Comparison of ENCODE assay signal across 11 cellular contexts in genomic region chr6:36605560-36606391, GRCh38. TPM values are rescaled to one million over a fixed set of nuclear protein-coding genes. Genes with fewer than 3 reads are reported as not detected.
DNase-seq lines count a peak whose midpoint lies in the region; ATAC-seq and TF ChIP-seq lines count a peak whose summit lies in the region.
"Had no signal": no experiment of that assay in that cellular context is flagged by ENCODE, and none has a peak within 500 bp of the region (broad histone marks: within the 10 kb centered on the region; RNA-seq: fewer than 3 reads in every experiment).

No MANE protein-coding gene starts in this region.

- H3K36me3 Mint-ChIP-seq in activated naive CD4-positive, alpha-beta T cell treated with anti-CD3 and anti-CD28 coated beads, Interleukin-2, amount 10 ng/mL, durations not matched to agents 7 days and 5 days: peaks cover 82% of the 10 kb centered on the region
- peaks cover 71% of the 10 kb centered on the region for H3K36me3 Mint-ChIP-seq in activated T-helper 1 cell treated with anti-CD3 and anti-CD28 coated beads, Interleukin-12 subunit alpha, Interleukin-12 subunit beta, Interleukin-2, Interleukin-4 antibody, amounts not matched to agents 30 ng/mL and 10 ng/mL and 1 ng/mL, durations not matched to agents 14 hours and 24 hours and 36 hours (ENCODE audit: low read depth)

- no peak for TF ChIP-seq POLR2A in transverse colon (IDR thresholded peaks at IDR 0.05)

- H3K36me3 ChIP-seq in transverse colon: peaks cover 0 to 56% (median 26%) of the 10 kb centered on the region in 4 donors

- CTCF ChIA-PET in activated naive CD4-positive, alpha-beta T cell treated with anti-CD3 and anti-CD28 coated beads, Interleukin-2, amount 10 ng/mL, durations not matched to agents 7 days and 5 days (lab: Charles Lee): interaction anchor here (0.9 to 1.6 kb wide), 4 partner anchors 9 to 154 kb away, joined by 3 to 8 read pairs (median 3); no protein-coding TSS in a partner anchor

- H3K9me3 Mint-ChIP-seq in activated naive CD4-positive, alpha-beta T cell treated with anti-CD3 and anti-CD28 coated beads, Interleukin-2, amount 10 ng/mL, durations not matched to agents 7 days and 5 days: no peaks in the 10 kb centered on the region
- H3K9me3 Mint-ChIP-seq in activated T-helper 1 cell treated with anti-CD3 and anti-CD28 coated beads, Interleukin-12 subunit alpha, Interleukin-12 subunit beta, Interleukin-2, Interleukin-4 antibody, amounts not matched to agents 30 ng/mL and 10 ng/mL and 1 ng/mL, durations not matched to agents 14 hours and 24 hours and 36 hours: no peaks in the 10 kb centered on the region

- TF ChIP-seq CTCF in fibroblast of villous mesenchyme (IDR thresholded peaks at IDR 0.05; ENCODE audit: insufficient read depth, low read depth, low read length) (no peak), transverse colon (IDR thresholded peaks at IDR 0.05) (peak in 4 of 5 experiments; percentile 12 to 39 (median 25))

- intact Hi-C loops in activated T-helper 1 cell treated with anti-CD3 and anti-CD28 coated beads, Interleukin-12 subunit alpha, Interleukin-12 subunit beta, Interleukin-2, Interleukin-4 antibody, amounts not matched to agents 30 ng/mL and 10 ng/mL and 1 ng/mL, durations not matched to agents 14 hours and 24 hours and 36 hours (cut with micrococcal nuclease): no loop called here
- intact Hi-C loops in transverse colon (cut with DNase I; ENCODE audit: low total_unique reads): no loop called here

- in situ Hi-C loops in transverse colon (cut with MboI; ENCODE audit: low pct_ligation_motif_present in 1 of 4, low pct_unique_long_range_greater_than_20kb in 1 of 4, low sequenced_read_pairs in 3 of 4): loop anchor here in 1 of 4 donors (25.0 kb wide), 1 partner anchor 157 kb away; no protein-coding TSS in a partner anchor

- H3K27ac Mint-ChIP-seq in activated naive CD4-positive, alpha-beta T cell treated with anti-CD3 and anti-CD28 coated beads, Interleukin-2, amount 10 ng/mL, durations not matched to agents 7 days and 5 days: peak overlapping the region; percentile 79
- H3K27ac Mint-ChIP-seq in activated T-helper 1 cell treated with anti-CD3 and anti-CD28 coated beads, Interleukin-12 subunit alpha, Interleukin-12 subunit beta, Interleukin-2, Interleukin-4 antibody, amounts not matched to agents 30 ng/mL and 10 ng/mL and 1 ng/mL, durations not matched to agents 14 hours and 24 hours and 36 hours: peak overlapping the region; percentile 27

- H3K4me1 Mint-ChIP-seq in activated naive CD4-positive, alpha-beta T cell treated with anti-CD3 and anti-CD28 coated beads, Interleukin-2, amount 10 ng/mL, durations not matched to agents 7 days and 5 days: peaks cover 72% of the 10 kb centered on the region
- peaks cover 64% of the 10 kb centered on the region for H3K4me1 Mint-ChIP-seq in activated T-helper 1 cell treated with anti-CD3 and anti-CD28 coated beads, Interleukin-12 subunit alpha, Interleukin-12 subunit beta, Interleukin-2, Interleukin-4 antibody, amounts not matched to agents 30 ng/mL and 10 ng/mL and 1 ng/mL, durations not matched to agents 14 hours and 24 hours and 36 hours (ENCODE audit: low read depth)

- H3K4me1 ChIP-seq in transverse colon: peaks cover 31 to 86% (median 69%) of the 10 kb centered on the region in 4 donors

- H3K4me3 Mint-ChIP-seq in activated naive CD4-positive, alpha-beta T cell treated with anti-CD3 and anti-CD28 coated beads, Interleukin-2, amount 10 ng/mL, durations not matched to agents 7 days and 5 days: no peak overlapping the region
- no peak overlapping the region for H3K4me3 Mint-ChIP-seq in activated T-helper 1 cell treated with anti-CD3 and anti-CD28 coated beads, Interleukin-12 subunit alpha, Interleukin-12 subunit beta, Interleukin-2, Interleukin-4 antibody, amounts not matched to agents 30 ng/mL and 10 ng/mL and 1 ng/mL, durations not matched to agents 14 hours and 24 hours and 36 hours

- H3K27me3 Mint-ChIP-seq in activated naive CD4-positive, alpha-beta T cell treated with anti-CD3 and anti-CD28 coated beads, Interleukin-2, amount 10 ng/mL, durations not matched to agents 7 days and 5 days: no peaks in the 10 kb centered on the region
- no peaks in the 10 kb centered on the region for H3K27me3 Mint-ChIP-seq in activated T-helper 1 cell treated with anti-CD3 and anti-CD28 coated beads, Interleukin-12 subunit alpha, Interleukin-12 subunit beta, Interleukin-2, Interleukin-4 antibody, amounts not matched to agents 30 ng/mL and 10 ng/mL and 1 ng/mL, durations not matched to agents 14 hours and 24 hours and 36 hours (ENCODE audit: insufficient read depth)

- H3K27me3 ChIP-seq in transverse colon: no peaks in the 10 kb centered on the region

- H3K9me3 ChIP-seq in transverse colon: no peaks in the 10 kb centered on the region

- 75 to 86% methylated on average over 5 to 7 of the region's 7 CpGs for WGBS in transverse colon (ENCODE audit: low coverage in 1 of 2), 2 donors

- H3K4me3 ChIP-seq in fibroblast of villous mesenchyme (ENCODE audit: low read depth, low read length): no peak overlapping the region
- no peak overlapping the region for H3K4me3 ChIP-seq in transverse colon

- no peak for DNase-seq in activated naive CD4-positive, alpha-beta T cell treated with anti-CD3 and anti-CD28 coated beads, Interleukin-2, amount 10 ng/mL, durations not matched to agents 7 days and 5 days
- DNase-seq in activated naive CD4-positive, alpha-beta T cell (lab: John Stamatoyannopoulos, UW): no peak
- DNase-seq in activated T-helper 1 cell treated with anti-CD3 and anti-CD28 coated beads, Interleukin-12 subunit alpha, Interleukin-12 subunit beta, Interleukin-2, Interleukin-4 antibody, amounts not matched to agents 30 ng/mL and 10 ng/mL and 1 ng/mL, durations not matched to agents 14 hours and 24 hours and 36 hours (ENCODE audit: low spot score): no peak
- DNase-seq in fibroblast of villous mesenchyme (ENCODE audit: low read depth): peak; percentile 56
- DNase-seq in transverse colon: no peak
- DNase-seq in HCEC 1CT: no peak
- DNase-seq: hippocampal formation, NCI-H2029, SHP77 treated with DMSO at 0.1 percent for 48 hours had no signal

- peak overlapping the region; percentile 44 to 64 (median 49) for H3K27ac ChIP-seq in transverse colon

- no peak for ATAC-seq in HG02623 (IDR thresholded peaks at IDR 0.05; ENCODE audit: unreplicated experiment)
- ATAC-seq in HG02642 (IDR thresholded peaks at IDR 0.05; ENCODE audit: poor library complexity, unreplicated experiment): no peak

- TF ChIP-seq EP300 in transverse colon (IDR thresholded peaks at IDR 0.05; ENCODE audit: low read depth): no peak

RNA-seq across cellular contexts. Expression of gene SRSF3, which starts 11.6 kb away (rescaled TPM):
- 525 and 546 TPM in 2 replicates for total RNA-seq in activated T-helper 1 cell treated with anti-CD3 and anti-CD28 coated beads, Interleukin-12 subunit alpha, Interleukin-12 subunit beta, Interleukin-2, Interleukin-4 antibody, amounts not matched to agents 30 ng/mL and 10 ng/mL and 1 ng/mL, durations not matched to agents 14 hours and 24 hours and 36 hours
- 445 and 462 TPM in 2 replicates for total RNA-seq in fibroblast of villous mesenchyme
- total RNA-seq in transverse colon: 100 to 1,000 TPM; 110 to 177 (median 144) TPM

RNA-seq across cellular contexts. Expression of gene STK38, which starts 58.5 kb away (rescaled TPM):
- 23.5 and 23.6 TPM in 2 replicates for total RNA-seq in activated T-helper 1 cell treated with anti-CD3 and anti-CD28 coated beads, Interleukin-12 subunit alpha, Interleukin-12 subunit beta, Interleukin-2, Interleukin-4 antibody, amounts not matched to agents 30 ng/mL and 10 ng/mL and 1 ng/mL, durations not matched to agents 14 hours and 24 hours and 36 hours
- total RNA-seq in fibroblast of villous mesenchyme (32.9 and 55.3 TPM in 2 replicates), transverse colon (100 to 1,000 TPM in 1 of 4 donors, 10 to 100 TPM in 3; 59.1 to 101 (median 86.4) TPM)
